In the genomic region with DNA sequence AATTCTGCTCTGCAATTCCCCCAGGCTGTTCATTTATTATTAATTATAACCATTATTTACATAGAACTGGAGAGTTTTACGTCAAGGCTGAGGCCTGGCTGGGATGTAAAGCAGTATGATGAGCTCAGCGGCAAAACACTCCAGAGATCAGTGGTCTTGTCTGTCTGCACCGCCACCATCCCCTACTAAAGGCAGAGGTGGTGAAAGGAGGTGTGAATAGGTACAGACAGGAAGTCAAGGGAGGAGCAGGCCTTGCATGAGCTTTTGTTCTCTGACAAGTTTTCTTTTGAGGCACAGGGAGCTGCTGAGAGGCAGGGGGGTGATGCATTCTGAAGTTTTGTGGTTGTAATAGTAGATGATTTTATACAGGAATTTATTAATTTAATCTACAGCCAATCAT, we compare ENCODE assay signal across 1 cellular context.
TF ChIP-seq lines count a peak whose summit lies in the region.

No MANE protein-coding gene starts in this region.

TF ChIP-seq in IMR-90, 13 proteins besides CTCF, POLR2A, EP300 and RAD21:
- TF ChIP-seq NFE2L2 (IDR thresholded peaks at IDR 0.05; ENCODE audit: low read depth, low read length) (no peak), SMC3 (IDR thresholded peaks at IDR 0.05; ENCODE audit: low read depth, low read length) (no peak), CEBPB (IDR thresholded peaks at IDR 0.05; ENCODE audit: low read depth, low read length) (no peak), FOS (IDR thresholded peaks at IDR 0.05; ENCODE audit: low read depth, low read length) (no peak), MAZ (IDR thresholded peaks at IDR 0.05; ENCODE audit: borderline replicate concordance, low read depth, low read length) (no peak), MXI1 (IDR thresholded peaks at IDR 0.05; ENCODE audit: borderline replicate concordance, low read depth, low read length) (no peak), RFX5 (IDR thresholded peaks at IDR 0.05; ENCODE audit: low read depth, low read length) (no peak), BHLHE40 (IDR thresholded peaks at IDR 0.05; ENCODE audit: low read depth, low read length) (no peak), MAFK (IDR thresholded peaks at IDR 0.05; ENCODE audit: low read depth, low read length) (no peak), CHD1 (IDR thresholded peaks at IDR 0.05; ENCODE audit: low read depth, low read length) (no peak), RCOR1 (IDR thresholded peaks at IDR 0.05; ENCODE audit: insufficient replicate concordance, low read length) (no peak)
- TF ChIP-seq, protein P1, sequence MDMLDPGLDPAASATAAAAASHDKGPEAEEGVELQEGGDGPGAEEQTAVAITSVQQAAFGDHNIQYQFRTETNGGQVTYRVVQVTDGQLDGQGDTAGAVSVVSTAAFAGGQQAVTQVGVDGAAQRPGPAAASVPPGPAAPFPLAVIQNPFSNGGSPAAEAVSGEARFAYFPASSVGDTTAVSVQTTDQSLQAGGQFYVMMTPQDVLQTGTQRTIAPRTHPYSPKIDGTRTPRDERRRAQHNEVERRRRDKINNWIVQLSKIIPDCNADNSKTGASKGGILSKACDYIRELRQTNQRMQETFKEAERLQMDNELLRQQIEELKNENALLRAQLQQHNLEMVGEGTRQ (IDR thresholded peaks at IDR 0.05; ENCODE audit: low read depth, low read length): no peak
- TF ChIP-seq, protein P2, sequence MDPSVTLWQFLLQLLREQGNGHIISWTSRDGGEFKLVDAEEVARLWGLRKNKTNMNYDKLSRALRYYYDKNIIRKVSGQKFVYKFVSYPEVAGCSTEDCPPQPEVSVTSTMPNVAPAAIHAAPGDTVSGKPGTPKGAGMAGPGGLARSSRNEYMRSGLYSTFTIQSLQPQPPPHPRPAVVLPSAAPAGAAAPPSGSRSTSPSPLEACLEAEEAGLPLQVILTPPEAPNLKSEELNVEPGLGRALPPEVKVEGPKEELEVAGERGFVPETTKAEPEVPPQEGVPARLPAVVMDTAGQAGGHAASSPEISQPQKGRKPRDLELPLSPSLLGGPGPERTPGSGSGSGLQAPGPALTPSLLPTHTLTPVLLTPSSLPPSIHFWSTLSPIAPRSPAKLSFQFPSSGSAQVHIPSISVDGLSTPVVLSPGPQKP (IDR thresholded peaks at IDR 0.05; ENCODE audit: borderline replicate concordance, low read depth, low read length): no peak
TF ChIP-seq in IMR-90: peak in this region for 0.
